ENCODE assay signal across 14 cellular contexts in the genomic region with DNA sequence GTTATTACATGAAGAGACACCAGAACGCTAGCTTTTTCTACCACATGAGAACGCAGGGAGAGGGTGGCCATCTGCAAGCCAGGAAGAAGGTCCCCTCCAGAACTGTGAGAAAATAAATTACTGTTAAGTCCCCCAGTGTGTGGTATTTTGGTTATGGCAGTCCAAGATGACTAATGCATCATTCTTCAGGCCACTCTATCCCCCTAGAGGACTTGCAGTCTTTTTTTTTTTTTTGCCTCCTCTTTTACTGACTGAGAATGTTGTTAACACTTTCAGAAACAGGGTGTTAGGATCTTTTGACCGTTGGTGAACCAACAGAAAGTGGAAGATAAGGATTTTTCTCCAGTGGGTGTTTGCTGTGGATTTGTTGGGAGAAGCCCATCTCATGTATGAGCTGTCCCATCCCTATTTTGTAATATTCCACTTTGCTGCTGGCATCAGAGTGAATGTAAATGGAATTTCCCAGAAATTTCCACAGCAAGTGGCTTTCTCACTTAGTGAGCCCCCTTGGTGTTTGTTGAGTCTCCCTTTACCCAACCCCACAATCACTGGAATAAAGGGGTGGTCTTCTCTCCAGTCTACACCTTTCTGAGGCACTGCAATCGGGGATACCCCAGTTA. TPM values are rescaled to one million over a fixed set of nuclear protein-coding genes. Genes with fewer than 3 reads are reported as not detected.
A peak's percentile ranks its signal among the peaks of the same experiment; 100 is the strongest.
DNase-seq lines count a peak whose midpoint lies in the region; TF ChIP-seq lines count a peak whose summit lies in the region.
"Had no signal": no experiment of that assay in that cellular context is flagged by ENCODE, and none has a peak within 500 bp of the region (broad histone marks: within the 10 kb centered on the region; RNA-seq: fewer than 3 reads in every experiment).

No MANE protein-coding gene starts in this region.

- H3K36me3 ChIP-seq in SK-N-MC (ENCODE audit: insufficient read depth, low read length) (peaks cover 31% of the 10 kb centered on the region), smooth muscle cell (ENCODE audit: low read depth) (no peaks in the 10 kb centered on the region)
- H3K36me3 ChIP-seq: transverse colon had no signal

- H3K27ac ChIP-seq in SK-N-MC (peak overlapping the region; percentile 59; the same call in 1 of the 2 replicates), smooth muscle cell (ENCODE audit: low read depth) (peak overlapping the region; percentile 18)

- peaks cover 5% of the 10 kb centered on the region for H3F3A ChIP-seq in smooth muscle cell (ENCODE audit: low read depth)

- no peaks in the 10 kb centered on the region for H3K27me3 ChIP-seq in smooth muscle cell (ENCODE audit: low read depth)
- H3K27me3 ChIP-seq: transverse colon had no signal

- in situ Hi-C loops in GM13976 (cut with MboI; ENCODE audit: low sequenced_read_pairs, unreplicated experiment): no loop called here

- 56% methylated on average over 4 of the region's 4 CpGs for WGBS in smooth muscle cell (ENCODE audit: low lambda C conversion rate)

- no peak overlapping the region for H2AFZ ChIP-seq in smooth muscle cell (ENCODE audit: low read depth)

- peaks cover 96% of the 10 kb centered on the region for H4K20me1 ChIP-seq in smooth muscle cell (ENCODE audit: low read depth)

- H3K9ac ChIP-seq in SK-N-MC (ENCODE audit: insufficient read length): no peak overlapping the region
- no peak overlapping the region for H3K9ac ChIP-seq in smooth muscle cell (ENCODE audit: low read depth)

- no peak for TF ChIP-seq CTCF in GM12865 (IDR thresholded peaks at IDR 0.05; ENCODE audit: insufficient read depth, low read depth, low read length, missing control alignments)
- peak; percentile 14 for TF ChIP-seq CTCF in fibroblast of villous mesenchyme (IDR thresholded peaks at IDR 0.05; ENCODE audit: insufficient read depth, low read depth, low read length)
- no peak for TF ChIP-seq CTCF in smooth muscle cell (IDR thresholded peaks at IDR 0.05; ENCODE audit: borderline replicate concordance, insufficient read depth, poor library complexity, severe bottlenecking)
- no peak for TF ChIP-seq CTCF in GM13976 (IDR thresholded peaks at IDR 0.05; ENCODE audit: borderline replicate concordance, control extremely low read depth, extremely low read depth, insufficient read depth, missing control alignments)

- peaks cover 90% of the 10 kb centered on the region for H3K79me2 ChIP-seq in smooth muscle cell (ENCODE audit: low read depth)

- H3K4me2 ChIP-seq in smooth muscle cell: peak overlapping the region; percentile 51

- DNase-seq in GM12865 (ENCODE audit: low read depth) (peak; percentile 38), SK-N-MC (ENCODE audit: low read depth, low spot score) (no peak), fibroblast of villous mesenchyme (ENCODE audit: low read depth) (peak; percentile 75), smooth muscle cell (lab: John Stamatoyannopoulos, UW; ENCODE audit: unreplicated experiment) (no peak), NCI-H345 treated with DMSO at 0.1 percent for 48 hours (lab: John Stamatoyannopoulos, UW; ENCODE audit: unreplicated experiment) (no peak), GM13976 (ENCODE audit: low spot score) (no peak), medulla oblongata (ENCODE audit: extremely low spot score) (no peak)
- DNase-seq in activated CD4-positive, alpha-beta T cell treated with anti-CD3 and anti-CD28 coated beads for 1 hour: no peak
- DNase-seq: activated gamma-delta T cell; DMS79 treated with DMSO at 0.1 percent for 48 hours; effector CD8-positive, alpha-beta T cell; H7; NCI-H2029; transverse colon had no signal

- H3K4me3 ChIP-seq in GM12865 (ENCODE audit: low read depth, low read length): no peak overlapping the region
- H3K4me3 ChIP-seq in SK-N-MC: no peak overlapping the region
- no peak overlapping the region for H3K4me3 ChIP-seq in fibroblast of villous mesenchyme (ENCODE audit: low read depth, low read length)
- H3K4me3 ChIP-seq in smooth muscle cell: no peak overlapping the region
- H3K4me3 ChIP-seq: transverse colon had no signal

- H3K9me3 ChIP-seq in SK-N-MC (ENCODE audit: low read depth, low read length) (no peaks in the 10 kb centered on the region), smooth muscle cell (replicated peaks; ENCODE audit: low read depth) (no peaks in the 10 kb centered on the region)
- H3K9me3 ChIP-seq: transverse colon had no signal

- H3K4me1 ChIP-seq in smooth muscle cell (ENCODE audit: low read depth): peaks cover 8% of the 10 kb centered on the region

RNA-seq across cellular contexts. Expression of a gene that starts 37.9 kb away (rescaled TPM):
- 79.2 and 108 TPM in 2 replicates for total RNA-seq in fibroblast of villous mesenchyme
- 63.2 and 71.3 TPM in 2 replicates for total RNA-seq in smooth muscle cell
- polyA plus RNA-seq in smooth muscle cell: 68.4 and 69.0 TPM in 2 replicates

Comparison
In these comparisons a context has a peak if more than half of its experiments do, and no peak if none do; other contexts are left out.
1. DNase-seq: peak in GM12865 (single experiment) and fibroblast of villous mesenchyme (single experiment); none in SK-N-MC (single experiment), smooth muscle cell (single experiment), NCI-H345 treated with DMSO at 0.1 percent for 48 hours (single experiment), GM13976 (single experiment), medulla oblongata (single experiment) and activated CD4-positive, alpha-beta T cell treated with anti-CD3 and anti-CD28 coated beads for 1 hour (single experiment).